Comparison of ENCODE assay signal across 11 cellular contexts in the genomic region with DNA sequence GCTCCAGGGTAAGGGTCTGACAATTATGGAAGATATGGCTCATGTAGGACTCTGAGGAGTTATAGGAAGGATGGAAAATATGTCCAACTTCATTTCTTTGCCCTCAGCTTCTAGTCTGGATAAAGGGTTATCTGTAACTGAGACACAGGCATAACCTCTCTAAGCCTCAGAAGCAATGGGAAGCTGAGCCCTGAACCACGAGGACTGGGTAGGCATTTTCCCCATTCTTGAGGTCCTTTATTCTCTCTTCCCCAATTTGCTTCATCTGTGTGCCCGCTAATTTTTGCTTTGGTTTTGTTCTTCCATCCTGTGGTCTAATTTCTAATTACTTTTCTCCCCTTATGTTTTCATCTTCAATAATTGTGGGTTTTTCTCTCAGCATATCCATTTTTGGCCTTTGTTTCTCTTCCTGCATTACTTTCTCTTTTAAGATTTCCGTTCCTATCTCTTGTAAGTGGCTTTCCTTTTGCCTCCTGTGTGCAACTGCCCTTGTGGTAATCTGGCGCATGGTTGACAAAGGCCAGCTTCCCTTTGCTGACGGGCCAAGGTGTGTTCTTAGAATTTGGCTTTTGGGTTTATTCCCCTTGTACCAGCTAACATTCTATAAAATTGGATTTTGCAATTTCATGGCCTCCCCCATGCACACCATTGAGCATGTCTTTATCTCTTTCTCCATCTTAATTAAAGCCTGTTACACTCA.
"Had no signal": no experiment of that assay in that cellular context is flagged by ENCODE, and none has a peak within 500 bp of the region (broad histone marks: within the 10 kb centered on the region; RNA-seq: fewer than 3 reads in every experiment).

No MANE protein-coding gene starts in this region.

- H3K27me3 Mint-ChIP-seq: activated naive CD4-positive, alpha-beta T cell treated with anti-CD3 and anti-CD28 coated beads, Interleukin-2, amount 50 U/mL, for 24 hours; natural killer cell treated with Interleukin-12 subunit alpha and Interleukin-12 subunit beta and Interleukin-15 and Interleukin-18, amount 100 ng/mL, for 72 hours; progenitor cell of endocrine pancreas had no signal

- H3K9me3 ChIP-seq: gastroesophageal sphincter, left lung, transverse colon had no signal

- H3K4me1 ChIP-seq: transverse colon had no signal

- H3K36me3 Mint-ChIP-seq: activated naive CD4-positive, alpha-beta T cell treated with anti-CD3 and anti-CD28 coated beads, Interleukin-2, amount 50 U/mL, for 24 hours; natural killer cell treated with Interleukin-12 subunit alpha and Interleukin-12 subunit beta and Interleukin-15 and Interleukin-18, amount 100 ng/mL, for 72 hours had no signal

- DNase-seq: brain microvascular endothelial cell, left lung, occipital lobe, right cardiac atrium, small intestine, transverse colon had no signal

- H3K4me3 ChIP-seq: gastroesophageal sphincter, left lung, transverse colon had no signal

- H3K27ac ChIP-seq: brain microvascular endothelial cell, gastroesophageal sphincter, left lung, transverse colon had no signal

- H3K27ac Mint-ChIP-seq: activated naive CD4-positive, alpha-beta T cell treated with anti-CD3 and anti-CD28 coated beads, Interleukin-2, amount 50 U/mL, for 24 hours; natural killer cell treated with Interleukin-12 subunit alpha and Interleukin-12 subunit beta and Interleukin-15 and Interleukin-18, amount 100 ng/mL, for 72 hours; progenitor cell of endocrine pancreas had no signal

- ATAC-seq: activated CD4-positive, CD25-positive, alpha-beta regulatory T cell treated with anti-CD3 and anti-CD28 coated beads, Interleukin-2, amount 50 U/mL, for 24 hours; gastroesophageal sphincter; left lung; natural killer cell treated with Interleukin-12 subunit alpha and Interleukin-12 subunit beta and Interleukin-15 and Interleukin-18, amount 100 ng/mL, for 72 hours; right cardiac atrium had no signal

- H3K27me3 ChIP-seq: brain microvascular endothelial cell, gastroesophageal sphincter, left lung, transverse colon had no signal

- H3K36me3 ChIP-seq: brain microvascular endothelial cell, gastroesophageal sphincter, left lung, transverse colon had no signal

- H3K4me3 Mint-ChIP-seq: activated naive CD4-positive, alpha-beta T cell treated with anti-CD3 and anti-CD28 coated beads, Interleukin-2, amount 50 U/mL, for 24 hours; natural killer cell treated with Interleukin-12 subunit alpha and Interleukin-12 subunit beta and Interleukin-15 and Interleukin-18, amount 100 ng/mL, for 72 hours had no signal

- H3K4me1 Mint-ChIP-seq: activated naive CD4-positive, alpha-beta T cell treated with anti-CD3 and anti-CD28 coated beads, Interleukin-2, amount 50 U/mL, for 24 hours had no signal
